Comparison of ENCODE assay signal across 8 cellular contexts in genomic region chr5:62340392-62340791, GRCh38. TPM values are rescaled to one million over a fixed set of nuclear protein-coding genes. Genes with fewer than 3 reads are reported as not detected.
A peak's percentile ranks its signal among the peaks of the same experiment; 100 is the strongest.
DNase-seq lines count a peak whose midpoint lies in the region; ATAC-seq and TF ChIP-seq lines count a peak whose summit lies in the region.

No MANE protein-coding gene starts in this region.

- no peak overlapping the region for H3K9ac ChIP-seq in smooth muscle cell (ENCODE audit: low read depth)

- H3K4me3 Mint-ChIP-seq in activated naive CD8-positive, alpha-beta T cell = no peak overlapping the region
- H3K4me3 Mint-ChIP-seq in activated naive CD8-positive, alpha-beta T cell treated with anti-CD3 and anti-CD28 coated beads for 36 hours = no peak overlapping the region

- no peaks in the 10 kb centered on the region for H3K27me3 ChIP-seq in smooth muscle cell (ENCODE audit: low read depth)

- H3K4me3 ChIP-seq in epithelial cell of esophagus (ENCODE audit: low read length) (no peak overlapping the region), smooth muscle cell (no peak overlapping the region)

- no peak overlapping the region for H2AFZ ChIP-seq in smooth muscle cell (ENCODE audit: low read depth)

- no peak overlapping the region for H3K4me2 ChIP-seq in smooth muscle cell

- H3K27ac ChIP-seq in smooth muscle cell (ENCODE audit: low read depth) = no peak overlapping the region

- H3K9me3 Mint-ChIP-seq in activated naive CD8-positive, alpha-beta T cell (ENCODE audit: low read depth) = no peaks in the 10 kb centered on the region
- peaks cover 2% of the 10 kb centered on the region for H3K9me3 Mint-ChIP-seq in activated naive CD8-positive, alpha-beta T cell treated with anti-CD3 and anti-CD28 coated beads for 36 hours

- 25% methylated on average over 1 of the region's 1 CpG for WGBS in smooth muscle cell (ENCODE audit: low lambda C conversion rate)

- H3K9me3 ChIP-seq in smooth muscle cell (replicated peaks; ENCODE audit: low read depth) = no peaks in the 10 kb centered on the region

- no peak for DNase-seq in activated naive CD8-positive, alpha-beta T cell treated with anti-CD3 and anti-CD28 coated beads for 36 hours
- peak; percentile 43 for DNase-seq in NCI-H69 (lab: John Stamatoyannopoulos, UW)
- peak; percentile 65 for DNase-seq in epithelial cell of esophagus (ENCODE audit: low read depth)
- DNase-seq in smooth muscle cell (lab: John Stamatoyannopoulos, UW; ENCODE audit: unreplicated experiment) = no peak
- DNase-seq in NCI-H2029 treated with DMSO at 0.1 percent for 48 hours (lab: John Stamatoyannopoulos, UW) = no peak

- no peak for ATAC-seq in HG03460 (IDR thresholded peaks at IDR 0.05; ENCODE audit: unreplicated experiment)
- no peak for ATAC-seq in HG03139 (IDR thresholded peaks at IDR 0.05; ENCODE audit: unreplicated experiment)

- no peaks in the 10 kb centered on the region for H3K27me3 Mint-ChIP-seq in activated naive CD8-positive, alpha-beta T cell
- no peaks in the 10 kb centered on the region for H3K27me3 Mint-ChIP-seq in activated naive CD8-positive, alpha-beta T cell treated with anti-CD3 and anti-CD28 coated beads for 36 hours

- peak overlapping the region; percentile 6 for H3K27ac Mint-ChIP-seq in activated naive CD8-positive, alpha-beta T cell
- H3K27ac Mint-ChIP-seq in activated naive CD8-positive, alpha-beta T cell treated with anti-CD3 and anti-CD28 coated beads for 36 hours = no peak overlapping the region

- H3K36me3 ChIP-seq in smooth muscle cell (ENCODE audit: low read depth) = no peaks in the 10 kb centered on the region

- H3K36me3 Mint-ChIP-seq in activated naive CD8-positive, alpha-beta T cell = peaks cover 8% of the 10 kb centered on the region
- H3K36me3 Mint-ChIP-seq in activated naive CD8-positive, alpha-beta T cell treated with anti-CD3 and anti-CD28 coated beads for 36 hours = peaks cover 44% of the 10 kb centered on the region

- peak; percentile 60 for TF ChIP-seq CTCF in epithelial cell of esophagus (IDR thresholded peaks at IDR 0.05; ENCODE audit: insufficient read depth, low read depth, low read length, missing control alignments)
- TF ChIP-seq CTCF in smooth muscle cell (IDR thresholded peaks at IDR 0.05; ENCODE audit: borderline replicate concordance, insufficient read depth, poor library complexity, severe bottlenecking) = peak; percentile 22

- H3K79me2 ChIP-seq in smooth muscle cell (ENCODE audit: low read depth) = peaks cover 99% of the 10 kb centered on the region

- peaks cover 87% of the 10 kb centered on the region for H4K20me1 ChIP-seq in smooth muscle cell (ENCODE audit: low read depth)

- no peaks in the 10 kb centered on the region for H3F3A ChIP-seq in smooth muscle cell (ENCODE audit: low read depth)

- H3K4me1 Mint-ChIP-seq in activated naive CD8-positive, alpha-beta T cell (ENCODE audit: low read depth) = peaks cover 68% of the 10 kb centered on the region
- H3K4me1 Mint-ChIP-seq in activated naive CD8-positive, alpha-beta T cell treated with anti-CD3 and anti-CD28 coated beads for 36 hours = peaks cover 59% of the 10 kb centered on the region

- H3K4me1 ChIP-seq in smooth muscle cell (ENCODE audit: low read depth) = no peaks in the 10 kb centered on the region

RNA-seq across cellular contexts. Expression of gene KIF2A, which starts 34.4 kb away (rescaled TPM):
- total RNA-seq in activated naive CD8-positive, alpha-beta T cell treated with anti-CD3 and anti-CD28 coated beads for 36 hours = 100 to 1,000 TPM; 164 to 175 TPM
- total RNA-seq in smooth muscle cell = 67.8 and 89.2 TPM in 2 replicates
- 34.4 and 36.4 TPM in 2 replicates for polyA plus RNA-seq in smooth muscle cell

Comparison
In these comparisons a context has a peak if more than half of its experiments do, and no peak if none do; other contexts are left out.
1. DNase-seq: peak in NCI-H69 (single experiment) and epithelial cell of esophagus (single experiment); none in activated naive CD8-positive, alpha-beta T cell treated with anti-CD3 and anti-CD28 coated beads for 36 hours (single experiment), smooth muscle cell (single experiment) and NCI-H2029 treated with DMSO at 0.1 percent for 48 hours (single experiment).